Comparison of ENCODE assay signal across 23 cellular contexts in genomic region chr11:12829536-12830314, GRCh38.
A peak's percentile ranks its signal among the peaks of the same experiment; 100 is the strongest.
DNase-seq lines count a peak whose midpoint lies in the region; ATAC-seq, FAIRE-seq and TF ChIP-seq lines count a peak whose summit lies in the region.
"Had no signal": no experiment of that assay in that cellular context is flagged by ENCODE, and none has a peak within 500 bp of the region (broad histone marks: within the 10 kb centered on the region; RNA-seq: fewer than 3 reads in every experiment).

No MANE protein-coding gene starts in this region.

- H4K5ac ChIP-seq in H1 (ENCODE audit: insufficient read length, low read depth, low read length), result no peak overlapping the region

- peak overlapping the region; percentile 91; the same call in 1 of the 2 replicates for H2AK5ac ChIP-seq in H1 (ENCODE audit: low read depth, low read length)

- H2BK12ac ChIP-seq in H1 (ENCODE audit: low read depth, low read length), result peak overlapping the region; percentile 53; the same call in 1 of the 2 replicates

- H3K9me3 ChIP-seq in mammary epithelial cell (replicated peaks; ENCODE audit: insufficient read depth, low read length) (no peaks in the 10 kb centered on the region), H1 (ENCODE audit: insufficient read depth in 2 of 2, low read depth in 1 of 2, low read length in 1 of 2) (no peaks in the 10 kb centered on the region)
- H3K9me3 ChIP-seq: thoracic aorta had no signal

- H3K23me2 ChIP-seq in H1 (ENCODE audit: low read depth, low read length), result 0 out of 2 replicates have a peak, but pooled peaks cover 6% of the 10 kb centered on the region

- in situ Hi-C loops in mammary epithelial cell (cut with MboI; ENCODE audit: low sequenced_read_pairs in 2 of 2) (no loop called here), brain microvascular endothelial cell (cut with HindIII; ENCODE audit: low pct_ligation_motif_present, low sequenced_read_pairs) (no loop called here)

- 100% methylated on average over 2 of the region's 2 CpGs for WGBS in mammary epithelial cell (ENCODE audit: low coverage, missing lambda C conversion rate)
- WGBS in H1 (ENCODE audit: extremely low coverage in 1 of 2, insufficient coverage in 1 of 2, insufficient read length in 1 of 2, insufficient replicate concordance in 2 of 2, low coverage in 1 of 2, low lambda C conversion rate in 2 of 2, missing lambda C conversion rate in 1 of 2), 2 experiments, result 77% methylated on average over 2 of the region's 2 CpGs; no CpG with 5 or more reads in 1 of the 2 experiments

- H3K9ac ChIP-seq in mammary epithelial cell (ENCODE audit: insufficient read depth, low read length) (no peak overlapping the region), H1 (replicated peaks in 1 of 4; ENCODE audit: extremely low read depth in 1 of 4, low read depth in 3 of 4, low read length in 3 of 4) (peak overlapping the region in 2 of 4 experiments; percentile 25 to 38; a peak in 1 of 7 replicates)
- H3K9ac ChIP-seq: parathyroid adenoma had no signal

- peaks cover 13% of the 10 kb centered on the region for H3K36me3 Mint-ChIP-seq in MCF 10A (ENCODE audit: insufficient read depth, unreplicated experiment)
- H3K36me3 Mint-ChIP-seq in nephron (ENCODE audit: low read depth), result peaks cover 19% of the 10 kb centered on the region
- H3K36me3 Mint-ChIP-seq: activated naive CD8-positive, alpha-beta T cell treated with anti-CD3 and anti-CD28 coated beads for 36 hours; CD8-positive, alpha-beta T cell had no signal

- DNase-seq in MCF 10A (ENCODE audit: unreplicated experiment) (no peak), mammary epithelial cell (no peak), H1 (ENCODE audit: low read depth in 1 of 2, low spot score in 2 of 2) (no peak), HuH-7 (ENCODE audit: low spot score) (no peak), brain microvascular endothelial cell (no peak), NOMO-1 treated with dmso at 0.1 percent for 144 hours (lab: John Stamatoyannopoulos, UW; ENCODE audit: unreplicated experiment) (no peak)
- DNase-seq: activated CD8-positive, alpha-beta T cell treated with anti-CD3 and anti-CD28 coated beads for 36 hours; activated naive CD8-positive, alpha-beta T cell treated with anti-CD3 and anti-CD28 coated beads for 36 hours; activated T-cell treated with anti-CD3 and anti-CD28 coated beads, Interleukin-2, amount 50 U/mL, for 4 hours; CD8-positive, alpha-beta T cell; foreskin fibroblast; NCI-H1694; NCI-H226; Right ventricle myocardium superior; small intestine; stimulated activated CD4-positive, alpha-beta T cell treated with anti-CD3 and anti-CD28 coated beads, Interleukin-4, amount 100 ng/mL, for 4 hours had no signal

- peaks cover 15% of the 10 kb centered on the region for H3K4me1 ChIP-seq in mammary epithelial cell (ENCODE audit: insufficient read depth, low read length)
- H3K4me1 ChIP-seq in H1 (replicated peaks in 1 of 4; ENCODE audit: control insufficient read depth in 3 of 4, insufficient read depth in 4 of 4, low read length in 3 of 4), result peaks cover 18 to 36% (median 27%) of the 10 kb centered on the region in 4 experiments

- H4K8ac ChIP-seq in H1 (ENCODE audit: extremely low read depth, insufficient read depth, low read length), result no peak overlapping the region

- H3K56ac ChIP-seq in H1 (replicated peaks; ENCODE audit: insufficient read length, low read depth, low read length), result no peak overlapping the region

- H3K4me3 Mint-ChIP-seq in MCF 10A (ENCODE audit: unreplicated experiment), result peak overlapping the region; percentile 80
- H3K4me3 Mint-ChIP-seq in nephron, result peak overlapping the region; percentile 82 to 88 (median 85)
- H3K4me3 Mint-ChIP-seq: activated CD8-positive, alpha-beta T cell treated with anti-CD3 and anti-CD28 coated beads for 36 hours; activated naive CD8-positive, alpha-beta T cell treated with anti-CD3 and anti-CD28 coated beads for 36 hours; activated T-cell treated with anti-CD3 and anti-CD28 coated beads, Interleukin-2, amount 50 U/mL, for 4 hours; CD8-positive, alpha-beta T cell; central memory CD8-positive, alpha-beta T cell had no signal

- no peak for TF ChIP-seq RAD21 in H1 (IDR thresholded peaks at IDR 0.05 in 1 of 2, conservative IDR thresholded peaks at IDR 0.05 in 1 of 2; ENCODE audit: low read depth in 2 of 2, low read length in 2 of 2)

- POLR2A ChIA-PET in MCF 10A (lab: Yijun Ruan, JAX), result interaction anchor here (0.5 to 3.9 kb wide), 12 partner anchors 9 to 398 kb away, joined by 3 to 29 read pairs (median 12); no protein-coding TSS in a partner anchor
- POLR2A ChIA-PET in H1 (lab: Charles Lee; ENCODE audit: partially characterized antibody), result interaction anchor here (2.0 to 5.2 kb wide), 3 partner anchors 15 to 151 kb away, joined by 6 to 32 read pairs (median 10); no protein-coding TSS in a partner anchor

- H3K4me1 Mint-ChIP-seq in MCF 10A (ENCODE audit: insufficient read depth, unreplicated experiment) (peaks cover 38% of the 10 kb centered on the region), nephron (peaks cover 69% of the 10 kb centered on the region)

- no peaks in the 10 kb centered on the region for H4K20me1 ChIP-seq in mammary epithelial cell (ENCODE audit: insufficient read depth, low read length)
- no peaks in the 10 kb centered on the region for H4K20me1 ChIP-seq in H1 (replicated peaks in 1 of 2; ENCODE audit: control insufficient read depth in 1 of 2, insufficient read depth in 2 of 2, low read length in 2 of 2)

- no TSS peak for BruUV-seq in MCF 10A (replicated peaks; lab: Mats Ljungman, UMichigan)
- no TSS peak for BruUV-seq in mammary epithelial cell (replicated peaks; lab: Mats Ljungman, UMichigan)

- no peak overlapping the region for H3K23ac ChIP-seq in H1 (ENCODE audit: insufficient read length)

- dilution Hi-C loops in mammary epithelial cell (cut with HindIII; ENCODE audit: low sequenced_read_pairs), result no loop called here

- H2BK120ac ChIP-seq in H1 (replicated peaks; ENCODE audit: low read depth, low read length), result no peak overlapping the region

- H3K27me3 ChIP-seq in mammary epithelial cell (ENCODE audit: insufficient read depth, low read length) (no peaks in the 10 kb centered on the region), H1 (replicated peaks in 1 of 4; ENCODE audit: control insufficient read depth in 3 of 4, extremely low read depth in 1 of 4, insufficient read depth in 3 of 4, low read length in 3 of 4) (no peaks in the 10 kb centered on the region), brain microvascular endothelial cell (replicated peaks) (no peaks in the 10 kb centered on the region)

- intact Hi-C loops in MCF 10A (cut with micrococcal nuclease) (no loop called here), mammary epithelial cell (cut with micrococcal nuclease) (no loop called here)

- H3K79me2 ChIP-seq in mammary epithelial cell (ENCODE audit: insufficient read depth, low read length) (peaks cover 94% of the 10 kb centered on the region), H1 (ENCODE audit: control insufficient read depth in 1 of 2, insufficient read depth in 2 of 2, low read length in 2 of 2) (peaks cover 2 to 67% of the 10 kb centered on the region in 2 experiments; a peak in 3 of 4 replicates)

- CTCF ChIA-PET in MCF 10A (lab: Yijun Ruan, JAX) (interaction anchor here (0.5 to 1.5 kb wide), 4 partner anchors 14 to 852 kb away, joined by 3 to 6 read pairs (median 3); no protein-coding TSS in a partner anchor), mammary epithelial cell (lab: Charles Lee; ENCODE audit: low non-redundant PET) (no interaction called here), H1 (lab: Charles Lee; ENCODE audit: partially characterized antibody) (interaction anchor here (0.9 to 2.7 kb wide), 7 partner anchors 12 to 421 kb away, joined by 3 to 11 read pairs (median 4); no protein-coding TSS in a partner anchor)

- no peaks in the 10 kb centered on the region; the same call in 1 of the 2 replicates for H3K79me1 ChIP-seq in H1 (ENCODE audit: low read depth, low read length)

- no peak for FAIRE-seq in H1 (lab: Jason Lieb, UNC)
- FAIRE-seq: endometrium, small intestine had no signal

- H3K27me3 Mint-ChIP-seq in MCF 10A (ENCODE audit: insufficient read depth, unreplicated experiment) (no peaks in the 10 kb centered on the region), nephron (ENCODE audit: low read depth) (no peaks in the 10 kb centered on the region)

- H3K9me3 Mint-ChIP-seq in MCF 10A (ENCODE audit: unreplicated experiment), result no peaks in the 10 kb centered on the region
- H3K9me3 Mint-ChIP-seq in nephron, result no peaks in the 10 kb centered on the region
- H3K9me3 Mint-ChIP-seq: activated CD8-positive, alpha-beta T cell treated with anti-CD3 and anti-CD28 coated beads for 36 hours; activated naive CD8-positive, alpha-beta T cell treated with anti-CD3 and anti-CD28 coated beads for 36 hours; activated T-cell treated with anti-CD3 and anti-CD28 coated beads, Interleukin-2, amount 50 U/mL, for 4 hours; CD8-positive, alpha-beta T cell; central memory CD8-positive, alpha-beta T cell had no signal

- no peak overlapping the region for H4K91ac ChIP-seq in H1 (replicated peaks; ENCODE audit: insufficient read length, low read length)

- no peak for TF ChIP-seq CTCF in MCF 10A (IDR thresholded peaks at IDR 0.05; ENCODE audit: unreplicated experiment)
- no peak for TF ChIP-seq CTCF in mammary epithelial cell (conservative IDR thresholded peaks at IDR 0.05 in 1 of 2, IDR thresholded peaks at IDR 0.05 in 1 of 2; ENCODE audit: extremely low read depth in 1 of 2, insufficient read depth in 1 of 2, low read depth in 1 of 2, low read length in 2 of 2)
- no peak for TF ChIP-seq CTCF in H1 (IDR thresholded peaks at IDR 0.05; ENCODE audit: control extremely low read depth in 1 of 3, insufficient read depth in 1 of 3, low read depth in 1 of 3, low read length in 3 of 3)
- no peak for TF ChIP-seq CTCF in nephron (IDR thresholded peaks at IDR 0.05; ENCODE audit: unreplicated experiment in 3 of 3)
- TF ChIP-seq CTCF in brain microvascular endothelial cell (IDR thresholded peaks at IDR 0.05; ENCODE audit: low read depth, low read length, missing control alignments), result no peak

- H3K36me3 ChIP-seq in mammary epithelial cell (ENCODE audit: insufficient read depth, low read length), result no peaks in the 10 kb centered on the region
- H3K36me3 ChIP-seq in H1 (ENCODE audit: control insufficient read depth in 2 of 4, insufficient read depth in 4 of 4, low read length in 3 of 4), result no peaks in the 10 kb centered on the region
- H3K36me3 ChIP-seq in brain microvascular endothelial cell (replicated peaks), result no peaks in the 10 kb centered on the region
- H3K36me3 ChIP-seq: thoracic aorta had no signal

- H2AFZ ChIP-seq in mammary epithelial cell (ENCODE audit: low read depth, low read length) (no peak overlapping the region), H1 (ENCODE audit: low read length) (no peak overlapping the region)
- H2AFZ ChIP-seq: parathyroid adenoma had no signal

- peak overlapping the region; percentile 24; the same call in 1 of the 2 replicates for H2BK20ac ChIP-seq in H1 (ENCODE audit: low read length)

- no peak overlapping the region for H3K4me3 ChIP-seq in mammary epithelial cell (replicated peaks in 1 of 3; ENCODE audit: insufficient read depth in 1 of 3, low read depth in 2 of 3, low read length in 3 of 3)
- H3K4me3 ChIP-seq in H1 (ENCODE audit: extremely low read depth in 1 of 4, insufficient read depth in 2 of 4, low read depth in 3 of 4, low read length in 4 of 4), result peak overlapping the region in 1 of 4 experiments; percentile 60; a peak in 1 of 8 replicates
- no peak overlapping the region for H3K4me3 ChIP-seq in brain microvascular endothelial cell (ENCODE audit: low read depth, low read length)
- H3K4me3 ChIP-seq: thoracic aorta had no signal

- TF ChIP-seq POLR2A in H1 (IDR thresholded peaks at IDR 0.05; ENCODE audit: control extremely low read depth in 1 of 2, low read depth in 2 of 2, low read length in 2 of 2), result no peak

- no peak overlapping the region for H3K4ac ChIP-seq in H1 (replicated peaks; ENCODE audit: insufficient read length, low read depth, low read length)

- H3K18ac ChIP-seq in H1 (ENCODE audit: extremely low read depth, low read length), result no peak overlapping the region

- H3K14ac ChIP-seq in H1 (ENCODE audit: insufficient read length), result no peak overlapping the region

- H3K27ac ChIP-seq in mammary epithelial cell (ENCODE audit: insufficient read depth, low read depth, low read length) (no peak overlapping the region), H1 (ENCODE audit: low read depth, low read length) (no peak overlapping the region; the same call in 1 of the 2 replicates), brain microvascular endothelial cell (no peak overlapping the region)
- H3K27ac ChIP-seq: thoracic aorta had no signal

- 0 out of 2 replicates have a peak overlapping the region, but pooled peaks have one; percentile 19 for H2BK15ac ChIP-seq in H1 (ENCODE audit: low read length)

- H3K27ac Mint-ChIP-seq in MCF 10A (ENCODE audit: low read depth, unreplicated experiment) (peak overlapping the region; percentile 85), nephron (peak overlapping the region; percentile 92 to 98 (median 97))
- H3K27ac Mint-ChIP-seq: activated CD8-positive, alpha-beta T cell treated with anti-CD3 and anti-CD28 coated beads for 36 hours; activated naive CD8-positive, alpha-beta T cell treated with anti-CD3 and anti-CD28 coated beads for 36 hours; CD8-positive, alpha-beta T cell had no signal

- H3K4me2 ChIP-seq in mammary epithelial cell (ENCODE audit: insufficient read depth, low read depth, low read length), result no peak overlapping the region
- H3K4me2 ChIP-seq in H1 (ENCODE audit: insufficient read depth in 1 of 2, low read depth in 2 of 2, low read length in 2 of 2), result peak overlapping the region; percentile 84 to 88

- peak overlapping the region; percentile 49; the same call in 1 of the 2 replicates for H2BK5ac ChIP-seq in H1 (ENCODE audit: low read depth, low read length)

- no peak for TF ChIP-seq EP300 in H1 (IDR thresholded peaks at IDR 0.05; ENCODE audit: borderline replicate concordance in 1 of 2, low read depth in 2 of 2, low read length in 2 of 2)

- no peak for ATAC-seq in GM21723 (IDR thresholded peaks at IDR 0.05; ENCODE audit: unreplicated experiment)
- ATAC-seq: activated CD8-positive, alpha-beta T cell treated with anti-CD3 and anti-CD28 coated beads for 36 hours; activated T-cell treated with anti-CD3 and anti-CD28 coated beads, Interleukin-2, amount 50 U/mL, for 4 hours; CD8-positive, alpha-beta T cell; HCT116 had no signal
